21 cellular contexts compared by ENCODE assay signal in genomic region chr3:132539681-132540080, GRCh38. TPM values are rescaled to one million over a fixed set of nuclear protein-coding genes. Genes with fewer than 3 reads are reported as not detected.
DNase-seq lines count a peak whose midpoint lies in the region; ATAC-seq lines count a peak whose summit lies in the region.
"Had no signal": no experiment of that assay in that cellular context is flagged by ENCODE, and none has a peak within 500 bp of the region (broad histone marks: within the 10 kb centered on the region; RNA-seq: fewer than 3 reads in every experiment).

No MANE protein-coding gene starts in this region.

- peak overlapping the region; percentile 28 for H3K27ac Mint-ChIP-seq in activated naive CD8-positive, alpha-beta T cell treated with anti-CD3 and anti-CD28 coated beads for 36 hours
- no peak overlapping the region for H3K27ac Mint-ChIP-seq in activated naive CD8-positive, alpha-beta T cell treated with anti-CD3 and anti-CD28 coated beads, Interleukin-2, amount 50 U/mL, for 24 hours
- H3K27ac Mint-ChIP-seq in activated T-helper 1 cell treated with anti-CD3 and anti-CD28 coated beads, Interleukin-12 subunit alpha, Interleukin-12 subunit beta, Interleukin-2, Interleukin-4 antibody, amounts not matched to agents 30 ng/mL and 10 ng/mL and 1 ng/mL, durations not matched to agents 14 hours and 24 hours and 36 hours: peak overlapping the region; percentile 46
- peak overlapping the region; percentile 29 for H3K27ac Mint-ChIP-seq in activated T-helper 2 cell treated with anti-CD3 and anti-CD28 coated beads, Interferon-gamma antibody, Interleukin-2, Interleukin-4, amounts not matched to agents 10 μg/mL and 5 μg/mL and 100 μg/mL, durations not matched to agents 14 hours and 24 hours and 36 hours
- H3K27ac Mint-ChIP-seq: CD4-positive, alpha-beta memory T cell had no signal

- DNase-seq in activated naive CD8-positive, alpha-beta T cell treated with anti-CD3 and anti-CD28 coated beads for 36 hours: no peak
- DNase-seq in activated naive CD8-positive, alpha-beta T cell treated with anti-CD3 and anti-CD28 coated beads, Interleukin-2, amount 50 U/mL, for 24 hours: no peak
- no peak for DNase-seq in activated T-helper 1 cell treated with anti-CD3 and anti-CD28 coated beads, Interleukin-12 subunit alpha, Interleukin-12 subunit beta, Interleukin-2, Interleukin-4 antibody, amounts not matched to agents 30 ng/mL and 10 ng/mL and 1 ng/mL, durations not matched to agents 14 hours and 24 hours and 36 hours (ENCODE audit: low spot score)
- no peak for DNase-seq in activated T-helper 2 cell treated with anti-CD3 and anti-CD28 coated beads, Interferon-gamma antibody, Interleukin-2, Interleukin-4, amounts not matched to agents 10 μg/mL and 5 μg/mL and 100 μg/mL, durations not matched to agents 14 hours and 24 hours and 36 hours (ENCODE audit: low spot score)
- no peak for DNase-seq in amygdala (lab: John Stamatoyannopoulos, UW)
- no peak for DNase-seq in activated T-cell treated with anti-CD3 and anti-CD28 coated beads, Interleukin-2, amount 50 U/mL, for 1 hour
- DNase-seq: C1 segment of cervical spinal cord; Calu3; CD4-positive, alpha-beta memory T cell; COR-L47; DMS53; DMS79 treated with DMSO at 0.1 percent for 48 hours; GF-D8; GM23248; H7; HCEC 1CT had no signal

- no peaks in the 10 kb centered on the region for H3K27me3 Mint-ChIP-seq in activated naive CD8-positive, alpha-beta T cell treated with anti-CD3 and anti-CD28 coated beads for 36 hours
- no peaks in the 10 kb centered on the region for H3K27me3 Mint-ChIP-seq in activated naive CD8-positive, alpha-beta T cell treated with anti-CD3 and anti-CD28 coated beads, Interleukin-2, amount 50 U/mL, for 24 hours
- H3K27me3 Mint-ChIP-seq in activated T-helper 1 cell treated with anti-CD3 and anti-CD28 coated beads, Interleukin-12 subunit alpha, Interleukin-12 subunit beta, Interleukin-2, Interleukin-4 antibody, amounts not matched to agents 30 ng/mL and 10 ng/mL and 1 ng/mL, durations not matched to agents 14 hours and 24 hours and 36 hours (ENCODE audit: insufficient read depth): no peaks in the 10 kb centered on the region
- no peaks in the 10 kb centered on the region for H3K27me3 Mint-ChIP-seq in activated T-helper 2 cell treated with anti-CD3 and anti-CD28 coated beads, Interferon-gamma antibody, Interleukin-2, Interleukin-4, amounts not matched to agents 10 μg/mL and 5 μg/mL and 100 μg/mL, durations not matched to agents 14 hours and 24 hours and 36 hours (ENCODE audit: low read depth)
- H3K27me3 Mint-ChIP-seq: CD4-positive, alpha-beta memory T cell had no signal

- intact Hi-C loops in activated T-helper 1 cell treated with anti-CD3 and anti-CD28 coated beads, Interleukin-12 subunit alpha, Interleukin-12 subunit beta, Interleukin-2, Interleukin-4 antibody, amounts not matched to agents 30 ng/mL and 10 ng/mL and 1 ng/mL, durations not matched to agents 14 hours and 24 hours and 36 hours (cut with micrococcal nuclease): no loop called here
- intact Hi-C loops in activated T-helper 2 cell treated with anti-CD3 and anti-CD28 coated beads, Interferon-gamma antibody, Interleukin-2, Interleukin-4, amounts not matched to agents 10 μg/mL and 5 μg/mL and 100 μg/mL, durations not matched to agents 14 hours and 24 hours and 36 hours (cut with micrococcal nuclease): loop anchor here (5.0 to 10.0 kb wide), 3 partner anchors 122 to 1045 kb away; partner anchors contain the start of gene DNAJC13

- H3K9me3 Mint-ChIP-seq in activated naive CD8-positive, alpha-beta T cell treated with anti-CD3 and anti-CD28 coated beads for 36 hours: no peaks in the 10 kb centered on the region
- H3K9me3 Mint-ChIP-seq in activated naive CD8-positive, alpha-beta T cell treated with anti-CD3 and anti-CD28 coated beads, Interleukin-2, amount 50 U/mL, for 24 hours: no peaks in the 10 kb centered on the region
- no peaks in the 10 kb centered on the region for H3K9me3 Mint-ChIP-seq in activated T-helper 1 cell treated with anti-CD3 and anti-CD28 coated beads, Interleukin-12 subunit alpha, Interleukin-12 subunit beta, Interleukin-2, Interleukin-4 antibody, amounts not matched to agents 30 ng/mL and 10 ng/mL and 1 ng/mL, durations not matched to agents 14 hours and 24 hours and 36 hours
- peaks cover 4% of the 10 kb centered on the region for H3K9me3 Mint-ChIP-seq in activated T-helper 2 cell treated with anti-CD3 and anti-CD28 coated beads, Interferon-gamma antibody, Interleukin-2, Interleukin-4, amounts not matched to agents 10 μg/mL and 5 μg/mL and 100 μg/mL, durations not matched to agents 14 hours and 24 hours and 36 hours

- peaks cover 42% of the 10 kb centered on the region for H3K36me3 Mint-ChIP-seq in activated naive CD8-positive, alpha-beta T cell treated with anti-CD3 and anti-CD28 coated beads for 36 hours
- H3K36me3 Mint-ChIP-seq in activated naive CD8-positive, alpha-beta T cell treated with anti-CD3 and anti-CD28 coated beads, Interleukin-2, amount 50 U/mL, for 24 hours (ENCODE audit: low read depth): peaks cover 42% of the 10 kb centered on the region
- peaks cover 49% of the 10 kb centered on the region for H3K36me3 Mint-ChIP-seq in activated T-helper 1 cell treated with anti-CD3 and anti-CD28 coated beads, Interleukin-12 subunit alpha, Interleukin-12 subunit beta, Interleukin-2, Interleukin-4 antibody, amounts not matched to agents 30 ng/mL and 10 ng/mL and 1 ng/mL, durations not matched to agents 14 hours and 24 hours and 36 hours (ENCODE audit: low read depth)
- peaks cover 70% of the 10 kb centered on the region for H3K36me3 Mint-ChIP-seq in activated T-helper 2 cell treated with anti-CD3 and anti-CD28 coated beads, Interferon-gamma antibody, Interleukin-2, Interleukin-4, amounts not matched to agents 10 μg/mL and 5 μg/mL and 100 μg/mL, durations not matched to agents 14 hours and 24 hours and 36 hours (ENCODE audit: low read depth)

- no peak for ATAC-seq in activated naive CD8-positive, alpha-beta T cell treated with anti-CD3 and anti-CD28 coated beads, Interleukin-2, amount 50 U/mL, for 24 hours

- no peak overlapping the region for H3K4me3 Mint-ChIP-seq in activated naive CD8-positive, alpha-beta T cell treated with anti-CD3 and anti-CD28 coated beads for 36 hours
- no peak overlapping the region for H3K4me3 Mint-ChIP-seq in activated naive CD8-positive, alpha-beta T cell treated with anti-CD3 and anti-CD28 coated beads, Interleukin-2, amount 50 U/mL, for 24 hours
- no peak overlapping the region for H3K4me3 Mint-ChIP-seq in activated T-helper 1 cell treated with anti-CD3 and anti-CD28 coated beads, Interleukin-12 subunit alpha, Interleukin-12 subunit beta, Interleukin-2, Interleukin-4 antibody, amounts not matched to agents 30 ng/mL and 10 ng/mL and 1 ng/mL, durations not matched to agents 14 hours and 24 hours and 36 hours
- H3K4me3 Mint-ChIP-seq in activated T-helper 2 cell treated with anti-CD3 and anti-CD28 coated beads, Interferon-gamma antibody, Interleukin-2, Interleukin-4, amounts not matched to agents 10 μg/mL and 5 μg/mL and 100 μg/mL, durations not matched to agents 14 hours and 24 hours and 36 hours (ENCODE audit: low read depth): no peak overlapping the region
- H3K4me3 Mint-ChIP-seq: CD4-positive, alpha-beta memory T cell had no signal

- peaks cover 54% of the 10 kb centered on the region for H3K4me1 Mint-ChIP-seq in activated naive CD8-positive, alpha-beta T cell treated with anti-CD3 and anti-CD28 coated beads for 36 hours
- peaks cover 62% of the 10 kb centered on the region for H3K4me1 Mint-ChIP-seq in activated naive CD8-positive, alpha-beta T cell treated with anti-CD3 and anti-CD28 coated beads, Interleukin-2, amount 50 U/mL, for 24 hours
- peaks cover 57% of the 10 kb centered on the region for H3K4me1 Mint-ChIP-seq in activated T-helper 1 cell treated with anti-CD3 and anti-CD28 coated beads, Interleukin-12 subunit alpha, Interleukin-12 subunit beta, Interleukin-2, Interleukin-4 antibody, amounts not matched to agents 30 ng/mL and 10 ng/mL and 1 ng/mL, durations not matched to agents 14 hours and 24 hours and 36 hours (ENCODE audit: low read depth)
- peaks cover 54% of the 10 kb centered on the region for H3K4me1 Mint-ChIP-seq in activated T-helper 2 cell treated with anti-CD3 and anti-CD28 coated beads, Interferon-gamma antibody, Interleukin-2, Interleukin-4, amounts not matched to agents 10 μg/mL and 5 μg/mL and 100 μg/mL, durations not matched to agents 14 hours and 24 hours and 36 hours (ENCODE audit: low read depth)

RNA-seq across cellular contexts. Expression of gene ACKR4, which starts 57.4 kb away (rescaled TPM):
- under 1 TPM; 0.10 to 0.18 TPM for total RNA-seq in activated naive CD8-positive, alpha-beta T cell treated with anti-CD3 and anti-CD28 coated beads for 36 hours
- 0.15 and 0.16 TPM in 2 replicates for total RNA-seq in activated T-helper 1 cell treated with anti-CD3 and anti-CD28 coated beads, Interleukin-12 subunit alpha, Interleukin-12 subunit beta, Interleukin-2, Interleukin-4 antibody, amounts not matched to agents 30 ng/mL and 10 ng/mL and 1 ng/mL, durations not matched to agents 14 hours and 24 hours and 36 hours
- not detected in 2 replicates for total RNA-seq in activated T-helper 2 cell treated with anti-CD3 and anti-CD28 coated beads, Interferon-gamma antibody, Interleukin-2, Interleukin-4, amounts not matched to agents 10 μg/mL and 5 μg/mL and 100 μg/mL, durations not matched to agents 14 hours and 24 hours and 36 hours
- total RNA-seq: A172, A673, Daoy, G401, H1, H7 had no signal
